In the genomic region with DNA sequence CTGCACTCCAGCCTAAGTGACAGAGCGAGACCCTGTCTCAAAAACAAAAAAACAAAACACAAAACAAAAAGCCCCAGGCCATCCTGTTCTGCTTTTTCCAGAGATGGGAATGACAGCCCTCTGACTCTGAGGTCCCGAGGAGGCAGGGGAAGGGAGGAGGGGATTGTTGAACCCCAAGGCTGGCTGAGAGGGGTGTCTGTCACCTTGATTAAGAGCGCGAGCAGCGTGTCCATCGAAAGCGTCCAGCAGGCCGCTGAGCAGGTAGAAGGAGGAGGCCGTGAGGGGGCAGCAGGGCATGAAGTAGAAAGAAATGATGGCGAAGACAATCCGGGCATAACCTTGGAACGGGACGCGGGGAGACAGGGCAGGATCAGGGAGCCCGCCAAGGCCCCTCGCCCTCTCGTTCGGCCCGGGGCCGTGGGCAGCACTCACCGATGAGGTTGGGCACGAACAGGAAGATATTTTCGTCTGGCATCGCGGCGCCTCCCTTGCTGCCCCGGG, we compare ENCODE assay signal across 8 cellular contexts. TPM values are rescaled to one million over a fixed set of nuclear protein-coding genes. Genes with fewer than 3 reads are reported as not detected.
DNase-seq lines count a peak whose midpoint lies in the region; ATAC-seq, FAIRE-seq and TF ChIP-seq lines count a peak whose summit lies in the region.

No MANE protein-coding gene starts in this region.

- peaks cover 1% of the 10 kb centered on the region; the same call in 1 of the 2 replicates for H3K27me3 Mint-ChIP-seq in HFFc6 (ENCODE audit: insufficient read depth)
- peaks cover 2% of the 10 kb centered on the region for H3K27me3 Mint-ChIP-seq in activated B cell treated with CpG ODN at 0.5 μM for 24 hours

- intact Hi-C loops in activated B cell treated with CpG ODN at 0.5 μM for 24 hours (cut with micrococcal nuclease) (loop anchor here (2.0 kb wide), 2 partner anchors 14 to 142 kb away; no protein-coding TSS in a partner anchor), heart left ventricle (cut with DNase I) (loop anchor here in 8 of 10 donors (2.0 to 10.0 kb wide), 9 partner anchors 40 to 162 kb away; partner anchors contain the start of genes C16orf92 (in 3 of the 8), PAGR1 (in 3 of the 8), HIRIP3 (in 2 of the 8) and INO80E (in 2 of the 8)), pancreas (cut with DNase I) (loop anchor here in 1 of 3 donors (10.0 kb wide), 1 partner anchor 142 kb away; no protein-coding TSS in a partner anchor)

- peaks cover 26% of the 10 kb centered on the region for H3K4me1 Mint-ChIP-seq in HFFc6 (ENCODE audit: low read depth)
- peaks cover 24% of the 10 kb centered on the region for H3K4me1 Mint-ChIP-seq in activated B cell treated with CpG ODN at 0.5 μM for 24 hours

- TF ChIP-seq POLR2A in heart left ventricle (IDR thresholded peaks at IDR 0.05) = no peak

- H3K9me3 ChIP-seq in heart left ventricle = no peaks in the 10 kb centered on the region
- H3K9me3 ChIP-seq in pancreas = no peaks in the 10 kb centered on the region

- peaks cover 21% of the 10 kb centered on the region for H3K36me3 Mint-ChIP-seq in HFFc6 (ENCODE audit: low read depth)
- peaks cover 35% of the 10 kb centered on the region for H3K36me3 Mint-ChIP-seq in activated B cell treated with CpG ODN at 0.5 μM for 24 hours (ENCODE audit: low read depth)

- WGBS in heart left ventricle, 4 donors = 1 to 4% (median 2%) methylated on average over 11 to 27 of the region's 27 CpGs
- WGBS in pancreas, 2 donors = 2% methylated on average over 27 of the region's 27 CpGs

- peak; percentile 40 for DNase-seq in COLO668 (lab: John Stamatoyannopoulos, UW; ENCODE audit: unreplicated experiment)
- no peak for DNase-seq in HFFc6
- DNase-seq in activated B cell treated with CpG ODN at 0.5 μM for 24 hours = no peak
- peak in 2 of 5 donors; percentile 31 to 46 for DNase-seq in heart left ventricle
- DNase-seq in pancreas = peak in 1 of 6 donors; percentile 30
- DNase-seq in NCI-H1694 (lab: John Stamatoyannopoulos, UW) = no peak
- no peak for DNase-seq in mesenteric fat pad (ENCODE audit: low spot score)
- DNase-seq in T-helper 9 cell = no peak

- H3K27me3 ChIP-seq in heart left ventricle = no peaks in the 10 kb centered on the region
- no peaks in the 10 kb centered on the region for H3K27me3 ChIP-seq in pancreas

- H3K27ac Mint-ChIP-seq in HFFc6 (peak overlapping the region; percentile 73), activated B cell treated with CpG ODN at 0.5 μM for 24 hours (peak overlapping the region; percentile 83)

- H3K4me3 Mint-ChIP-seq in HFFc6 (peak overlapping the region; percentile 99), activated B cell treated with CpG ODN at 0.5 μM for 24 hours (peak overlapping the region; percentile 94)

- CTCF ChIA-PET in activated B cell treated with CpG ODN at 0.5 μM for 24 hours (lab: Charles Lee) = no interaction called here

- no peak; the same call in 1 of the 2 replicates for TF ChIP-seq CTCF in HFFc6 (IDR thresholded peaks at IDR 0.05)
- no peak for TF ChIP-seq CTCF in activated B cell treated with CpG ODN at 0.5 μM for 24 hours (IDR thresholded peaks at IDR 0.05)
- TF ChIP-seq CTCF in heart left ventricle (IDR thresholded peaks at IDR 0.05) = peak in 2 of 12 donors; percentile 8 to 17
- no peak for TF ChIP-seq CTCF in pancreas (IDR thresholded peaks at IDR 0.05)

- H3K9me3 Mint-ChIP-seq in HFFc6 (no peaks in the 10 kb centered on the region), activated B cell treated with CpG ODN at 0.5 μM for 24 hours (no peaks in the 10 kb centered on the region)

- H3K4me3 ChIP-seq in heart left ventricle = peak overlapping the region; percentile 79 to 100 (median 95)
- peak overlapping the region; percentile 76 to 100 (median 89) for H3K4me3 ChIP-seq in pancreas

- H3K27ac ChIP-seq in heart left ventricle = peak overlapping the region; percentile 84 to 97 (median 94)
- peak overlapping the region; percentile 85 to 96 (median 90) for H3K27ac ChIP-seq in pancreas

- peaks cover 0 to 27% (median 16%) of the 10 kb centered on the region in 12 donors for H3K4me1 ChIP-seq in heart left ventricle
- H3K4me1 ChIP-seq in pancreas = peaks cover 0 to 16% (median 11%) of the 10 kb centered on the region in 3 donors

- FAIRE-seq in pancreas (lab: Jason Lieb, UNC) = no peak

- ATAC-seq in activated B cell treated with CpG ODN at 0.5 μM for 24 hours (ENCODE audit: low read depth) = no peak
- ATAC-seq in heart left ventricle = peak in 2 of 4 donors; percentile 2 to 11
- peak; percentile 8 to 28 (median 18) for ATAC-seq in pancreas

- POLR2A ChIA-PET in activated B cell treated with CpG ODN at 0.5 μM for 24 hours (lab: Charles Lee) = interaction anchor here (1.5 kb wide), 1 partner anchor 133 kb away, joined by 5 read pairs; the partner anchor contains the start of gene HIRIP3

- H3K36me3 ChIP-seq in heart left ventricle (peaks cover 0 to 38% (median 29%) of the 10 kb centered on the region in 9 donors), pancreas (peaks cover 0 to 9% (median 0%) of the 10 kb centered on the region in 3 donors)

RNA-seq across cellular contexts. Expression of gene CDIPT, which starts 0.6 kb away (rescaled TPM):
- 100 to 1,000 TPM in 3 of 6 experiments, 10 to 100 TPM in 3; 82.6 to 115 (median 94.7) TPM for total RNA-seq in HFFc6 (2021; fragmentation: NEBNext Ultra II Directional; extraction: Animal tissue kit (Norgen Biotek cat#: 25700))
- total RNA-seq in activated B cell treated with CpG ODN at 0.5 μM for 24 hours (28.7 and 29.8 TPM in 2 replicates), heart left ventricle (100 to 1,000 TPM in 2 of 9 donors, 10 to 100 TPM in 7; 57.5 to 143 (median 76.3) TPM), pancreas (10 to 100 TPM; 31.9 to 50.9 (median 37.3) TPM), mesenteric fat pad (117 TPM)
- polyA plus RNA-seq in heart left ventricle (100 to 1,000 TPM in 1 of 2 donors, 10 to 100 TPM in 1; 64.2 to 106 TPM), pancreas (10 to 100 TPM; 52.7 to 69.8 TPM)

RNA-seq across cellular contexts. Expression of gene SEZ6L2, which starts 36.9 kb away (rescaled TPM):
- total RNA-seq in HFFc6 (2021; fragmentation: NEBNext Ultra II Directional; extraction: Animal tissue kit (Norgen Biotek cat#: 25700)) = 1 to 10 TPM; 1.5 to 4.5 (median 3.9) TPM
- total RNA-seq in activated B cell treated with CpG ODN at 0.5 μM for 24 hours (not detected in 2 replicates), heart left ventricle (1 to 10 TPM in 5 of 9 donors, under 1 TPM in 3, not detected in 1; 0.16 to 8.9 (median 1.4) TPM), pancreas (10 to 100 TPM; 14.7 to 29.4 (median 18.3) TPM), mesenteric fat pad (1.1 TPM)
- polyA plus RNA-seq in heart left ventricle (under 1 TPM; 0.15 to 0.51 TPM), pancreas (10 to 100 TPM; 12.6 to 38.8 TPM)

RNA-seq across cellular contexts. Expression of gene ASPHD1, which starts 37.9 kb away (rescaled TPM):
- 10 to 100 TPM in 4 of 6 experiments, 1 to 10 TPM in 2; 5.1 to 15.9 (median 14.1) TPM for total RNA-seq in HFFc6 (2021; fragmentation: NEBNext Ultra II Directional; extraction: Animal tissue kit (Norgen Biotek cat#: 25700))
- total RNA-seq in activated B cell treated with CpG ODN at 0.5 μM for 24 hours = 0.12 TPM in 1 of 2 replicates, not detected in the other
- total RNA-seq in heart left ventricle = 1 to 10 TPM in 2 of 9 donors, under 1 TPM in 4, not detected in 3; 0.20 to 5.3 (median 0.65) TPM
- polyA plus RNA-seq in heart left ventricle = under 1 TPM in 1 of 2 donors, not detected in 1; 0.54 TPM
- total RNA-seq in pancreas = 10 to 100 TPM in 1 of 6 donors, 1 to 10 TPM in 5; 3.8 to 11.2 (median 7.1) TPM
- polyA plus RNA-seq in pancreas = 10 to 100 TPM; 11.9 to 21.2 TPM
- 0.67 TPM for total RNA-seq in mesenteric fat pad

RNA-seq across cellular contexts. Expression of gene MVP, which starts 42.2 kb away (rescaled TPM):
- 100 to 1,000 TPM; 234 to 296 (median 268) TPM for total RNA-seq in HFFc6 (2021; fragmentation: NEBNext Ultra II Directional; extraction: Animal tissue kit (Norgen Biotek cat#: 25700))
- total RNA-seq in activated B cell treated with CpG ODN at 0.5 μM for 24 hours (177 and 179 TPM in 2 replicates), heart left ventricle (100 to 1,000 TPM in 1 of 9 donors, 10 to 100 TPM in 8; 33.1 to 140 (median 44.6) TPM), pancreas (100 to 1,000 TPM in 2 of 6 donors, 10 to 100 TPM in 4; 58.8 to 123 (median 77.5) TPM), mesenteric fat pad (150 TPM)
- polyA plus RNA-seq in heart left ventricle (10 to 100 TPM; 32.9 to 50.6 TPM), pancreas (100 to 1,000 TPM; 119 to 179 TPM)

RNA-seq across cellular contexts. Expression of gene PAGR1, which starts 46.5 kb away (rescaled TPM):
- total RNA-seq in HFFc6 (2021; fragmentation: NEBNext Ultra II Directional; extraction: Animal tissue kit (Norgen Biotek cat#: 25700)) = 10 to 100 TPM; 12.9 to 19.2 (median 17.7) TPM
- total RNA-seq in activated B cell treated with CpG ODN at 0.5 μM for 24 hours (18.6 and 20.3 TPM in 2 replicates), heart left ventricle (10 to 100 TPM; 10.8 to 23.9 (median 12.6) TPM), pancreas (10 to 100 TPM in 3 of 6 donors, 1 to 10 TPM in 3; 8.1 to 14.5 (median 10.4) TPM), mesenteric fat pad (11.1 TPM)
- polyA plus RNA-seq in heart left ventricle (10 to 100 TPM; 29.2 to 32.9 TPM), pancreas (10 to 100 TPM; 34.5 to 34.7 TPM)
